8 cellular contexts compared by ENCODE assay signal in genomic region chr1:160251687-160252526, GRCh38. TPM values are rescaled to one million over a fixed set of nuclear protein-coding genes. Genes with fewer than 3 reads are reported as not detected.
DNase-seq lines count a peak whose midpoint lies in the region; ATAC-seq and TF ChIP-seq lines count a peak whose summit lies in the region.

No MANE protein-coding gene starts in this region.

- H3K4me3 ChIP-seq in CD4-positive, CD25-positive, alpha-beta regulatory T cell (ENCODE audit: low read depth, low read length): no peak overlapping the region
- H3K4me3 ChIP-seq in MM.1S (ENCODE audit: low read length): no peak overlapping the region
- H3K4me3 ChIP-seq in adipocyte (ENCODE audit: low read length): no peak overlapping the region
- no peak overlapping the region for H3K4me3 ChIP-seq in cardiac muscle cell

- no peak overlapping the region for H3K9ac ChIP-seq in MM.1S (ENCODE audit: low read length)
- no peak overlapping the region for H3K9ac ChIP-seq in adipocyte (ENCODE audit: low read length)

- TF ChIP-seq CTCF in MM.1S (IDR thresholded peaks at IDR 0.05; ENCODE audit: low read length): peak; percentile 90
- TF ChIP-seq CTCF in cardiac muscle cell (IDR thresholded peaks at IDR 0.05; ENCODE audit: low read depth, low read length): peak; percentile 75
- peak; percentile 80 for TF ChIP-seq CTCF in progenitor cell of endocrine pancreas (IDR thresholded peaks at IDR 0.05; ENCODE audit: unreplicated experiment)

- peaks cover 10% of the 10 kb centered on the region for H3K36me3 Mint-ChIP-seq in CD4-positive, CD25-positive, alpha-beta regulatory T cell
- H3K36me3 Mint-ChIP-seq in progenitor cell of endocrine pancreas (ENCODE audit: insufficient read depth): peaks cover 1% of the 10 kb centered on the region

- H3K27ac ChIP-seq in CD4-positive, CD25-positive, alpha-beta regulatory T cell (ENCODE audit: insufficient read depth, low read length, poor library complexity, severe bottlenecking): no peak overlapping the region
- H3K27ac ChIP-seq in MM.1S (ENCODE audit: low read length) (no peak overlapping the region), cardiac muscle cell (peak overlapping the region; percentile 72)

- no peaks in the 10 kb centered on the region for H3K4me1 ChIP-seq in CD4-positive, CD25-positive, alpha-beta regulatory T cell (ENCODE audit: control insufficient read depth, insufficient read depth, low read length, poor library complexity, severe bottlenecking)
- H3K4me1 ChIP-seq in MM.1S (ENCODE audit: low read length): no peaks in the 10 kb centered on the region
- peaks cover 17% of the 10 kb centered on the region for H3K4me1 ChIP-seq in adipocyte (ENCODE audit: control insufficient read depth, insufficient read depth, low read length)
- peaks cover 27% of the 10 kb centered on the region for H3K4me1 ChIP-seq in cardiac muscle cell (ENCODE audit: low read depth)

- no peaks in the 10 kb centered on the region for H3K27me3 Mint-ChIP-seq in CD4-positive, CD25-positive, alpha-beta regulatory T cell
- H3K27me3 Mint-ChIP-seq in progenitor cell of endocrine pancreas: no peaks in the 10 kb centered on the region

- no peaks in the 10 kb centered on the region for H3K9me3 Mint-ChIP-seq in CD4-positive, CD25-positive, alpha-beta regulatory T cell
- H3K9me3 Mint-ChIP-seq in progenitor cell of endocrine pancreas (ENCODE audit: low read depth): no peaks in the 10 kb centered on the region

- no peak overlapping the region for H3K4me3 Mint-ChIP-seq in CD4-positive, CD25-positive, alpha-beta regulatory T cell
- no peak overlapping the region for H3K4me3 Mint-ChIP-seq in progenitor cell of endocrine pancreas (ENCODE audit: low read depth)

- ATAC-seq in CD4-positive, CD25-positive, alpha-beta regulatory T cell (ENCODE audit: low read depth in 2 of 2): peak; percentile 93 to 95
- ATAC-seq in GM19452 (IDR thresholded peaks at IDR 0.05; ENCODE audit: unreplicated experiment) (peak; percentile 79), GM18870 (IDR thresholded peaks at IDR 0.05; ENCODE audit: unreplicated experiment) (no peak)

- H2AFZ ChIP-seq in MM.1S (ENCODE audit: low read length): no peak overlapping the region

- DNase-seq in CD4-positive, CD25-positive, alpha-beta regulatory T cell: peak; percentile 43 to 74 (median 66)
- peak; percentile 84 for DNase-seq in MM.1S
- peak; percentile 82 for DNase-seq in SK-MEL-5 (ENCODE audit: low read depth, low spot score)
- DNase-seq in adipocyte (ENCODE audit: low read depth): peak; percentile 89
- DNase-seq in cardiac muscle cell (ENCODE audit: low read depth in 1 of 2, low spot score in 1 of 2): peak; percentile 82 to 85
- no peak for DNase-seq in progenitor cell of endocrine pancreas (ENCODE audit: low spot score, unreplicated experiment)

- H3K4me1 Mint-ChIP-seq in CD4-positive, CD25-positive, alpha-beta regulatory T cell: peaks cover 28 to 35% (median 29%) of the 10 kb centered on the region in 4 donors
- peaks cover 11% of the 10 kb centered on the region for H3K4me1 Mint-ChIP-seq in progenitor cell of endocrine pancreas (ENCODE audit: low read depth)

- H3K79me2 ChIP-seq in MM.1S (ENCODE audit: low read length): peaks cover 76% of the 10 kb centered on the region

- H3K9me3 ChIP-seq in CD4-positive, CD25-positive, alpha-beta regulatory T cell (ENCODE audit: control insufficient read depth in 2 of 2, low read length in 2 of 2): no peaks in the 10 kb centered on the region
- H3K9me3 ChIP-seq in MM.1S (replicated peaks; ENCODE audit: insufficient read depth, low read length) (no peaks in the 10 kb centered on the region), adipocyte (ENCODE audit: control insufficient read depth, low read length) (no peaks in the 10 kb centered on the region), cardiac muscle cell (ENCODE audit: low read depth) (no peaks in the 10 kb centered on the region)

- in situ Hi-C loops in SK-MEL-5 (cut with HindIII; ENCODE audit: low pct_unique_long_range_greater_than_20kb, low sequenced_read_pairs): loop anchor here (10.0 kb wide), 1 partner anchor 147 kb away; no protein-coding TSS in a partner anchor

- H3F3A ChIP-seq in MM.1S (ENCODE audit: insufficient read depth, low read length): no peaks in the 10 kb centered on the region

- H3K27ac Mint-ChIP-seq in CD4-positive, CD25-positive, alpha-beta regulatory T cell: peak overlapping the region; percentile 32 to 90 (median 59)
- H3K27ac Mint-ChIP-seq in progenitor cell of endocrine pancreas: no peak overlapping the region

- H4K20me1 ChIP-seq in MM.1S (ENCODE audit: insufficient read depth, low read length): no peaks in the 10 kb centered on the region

- H3K9me2 ChIP-seq in MM.1S (replicated peaks; ENCODE audit: insufficient read depth, low read length): no peaks in the 10 kb centered on the region

- H3K36me3 ChIP-seq in CD4-positive, CD25-positive, alpha-beta regulatory T cell (ENCODE audit: control insufficient read depth, insufficient read depth, low read length): peaks cover 10% of the 10 kb centered on the region
- H3K36me3 ChIP-seq in MM.1S (replicated peaks; ENCODE audit: insufficient read depth, low read length) (peaks cover 5% of the 10 kb centered on the region; the same call in 1 of the 2 replicates), adipocyte (ENCODE audit: control insufficient read depth, insufficient read depth, low read length, severe bottlenecking) (peaks cover 19% of the 10 kb centered on the region), cardiac muscle cell (peaks cover 8% of the 10 kb centered on the region)

- H3K27me3 ChIP-seq in CD4-positive, CD25-positive, alpha-beta regulatory T cell (ENCODE audit: control insufficient read depth, insufficient read depth, low read length): no peaks in the 10 kb centered on the region
- H3K27me3 ChIP-seq in MM.1S (replicated peaks; ENCODE audit: insufficient read depth, low read length) (no peaks in the 10 kb centered on the region), adipocyte (replicated peaks; ENCODE audit: control insufficient read depth, insufficient read depth, low read length) (no peaks in the 10 kb centered on the region), cardiac muscle cell (no peaks in the 10 kb centered on the region)

- no peak overlapping the region for H3K4me2 ChIP-seq in MM.1S (ENCODE audit: low read depth, low read length)

RNA-seq across cellular contexts. Expression of gene DCAF8, which starts 10.4 kb away (rescaled TPM):
- total RNA-seq in CD4-positive, CD25-positive, alpha-beta regulatory T cell: 182 TPM
- 10 to 100 TPM; 50.3 to 74.1 (median 54.9) TPM for polyA plus RNA-seq in CD4-positive, CD25-positive, alpha-beta regulatory T cell
- total RNA-seq in SK-MEL-5 (2014; rRNA removed; shearing (Covaris generic)): 61.5 and 62.1 TPM in 2 replicates
- polyA plus RNA-seq in SK-MEL-5 (2015; cell fraction: cytosol; rRNA removed): 56.4 and 64.5 TPM in 2 replicates
- 650 and 810 TPM in 2 replicates for polyA plus RNA-seq in SK-MEL-5 (2015; cell fraction: nucleus; rRNA removed)
- total RNA-seq in cardiac muscle cell (122 and 210 TPM in 2 replicates), progenitor cell of endocrine pancreas (167 and 172 TPM in 2 replicates)
- 151 and 176 TPM in 2 replicates for polyA plus RNA-seq in cardiac muscle cell

RNA-seq across cellular contexts. Expression of gene PEX19, which starts 33.0 kb away (rescaled TPM):
- total RNA-seq in CD4-positive, CD25-positive, alpha-beta regulatory T cell: 44.4 TPM
- polyA plus RNA-seq in CD4-positive, CD25-positive, alpha-beta regulatory T cell: 10 to 100 TPM; 55.6 to 61.5 (median 58.8) TPM
- 46.2 and 47.4 TPM in 2 replicates for total RNA-seq in SK-MEL-5 (2014; rRNA removed; shearing (Covaris generic))
- 41.2 and 48.4 TPM in 2 replicates for polyA plus RNA-seq in SK-MEL-5 (2015; cell fraction: cytosol; rRNA removed)
- polyA plus RNA-seq in SK-MEL-5 (2015; cell fraction: nucleus; rRNA removed): 46.6 and 62.5 TPM in 2 replicates
- total RNA-seq in cardiac muscle cell (129 and 172 TPM in 2 replicates), progenitor cell of endocrine pancreas (73.8 and 74.8 TPM in 2 replicates)
- polyA plus RNA-seq in cardiac muscle cell: 82.5 and 125 TPM in 2 replicates

RNA-seq across cellular contexts. Expression of gene PEA15, which starts 46.7 kb away (rescaled TPM):
- 21.5 TPM for total RNA-seq in CD4-positive, CD25-positive, alpha-beta regulatory T cell
- 10 to 100 TPM in 1 of 4 donors, 1 to 10 TPM in 3; 7.5 to 10.2 (median 8.3) TPM for polyA plus RNA-seq in CD4-positive, CD25-positive, alpha-beta regulatory T cell
- total RNA-seq in SK-MEL-5 (2014; rRNA removed; shearing (Covaris generic)): 51.9 and 59.8 TPM in 2 replicates
- polyA plus RNA-seq in SK-MEL-5 (2015; cell fraction: cytosol; rRNA removed): 102 and 128 TPM in 2 replicates
- polyA plus RNA-seq in SK-MEL-5 (2015; cell fraction: nucleus; rRNA removed): 19.7 and 40.9 TPM in 2 replicates
- total RNA-seq in cardiac muscle cell (112 and 194 TPM in 2 replicates), progenitor cell of endocrine pancreas (31.2 and 37.6 TPM in 2 replicates)
- 64.5 and 93.2 TPM in 2 replicates for polyA plus RNA-seq in cardiac muscle cell
